In genomic region chr17:44004077-44004760, GRCh38 we compare ENCODE assay signal across 9 cellular contexts. TPM values are rescaled to one million over a fixed set of nuclear protein-coding genes. Genes with fewer than 3 reads are reported as not detected.
DNase-seq lines count a peak whose midpoint lies in the region; ATAC-seq and TF ChIP-seq lines count a peak whose summit lies in the region.
"Had no signal": no experiment of that assay in that cellular context is flagged by ENCODE, and none has a peak within 500 bp of the region (broad histone marks: within the 10 kb centered on the region; RNA-seq: fewer than 3 reads in every experiment).

Gene NAGS (plus strand): TSS chr17:44004622. CDS start chr17:44004664, 42 bp downstream.

- H3K27ac ChIP-seq in suprapubic skin = no peak within 1 kb of the TSS
- H3K27ac ChIP-seq: KMS-11 had no signal

- no peak for DNase-seq in activated T-cell treated with anti-CD3 and anti-CD28 coated beads, Interleukin-2, amount 50 U/mL, for 4 hours
- no peak for DNase-seq in activated T-cell treated with anti-CD3 and anti-CD28 coated beads for 4 hours
- DNase-seq in amniotic epithelial cell (ENCODE audit: low read depth) = peak; percentile 20
- peak; percentile 27 for DNase-seq in kidney tubule cell (ENCODE audit: low spot score)
- DNase-seq in suprapubic skin (ENCODE audit: low spot score in 2 of 2) = peak in 1 of 2 donors; percentile 72
- DNase-seq in RPMI8226 = no peak

- peak within 1 kb of the TSS; percentile 57 for H3K4me3 ChIP-seq in suprapubic skin

- H3K27me3 ChIP-seq in suprapubic skin = peaks cover 22% of the 10 kb centered on the region

- no peak for TF ChIP-seq POLR2A in suprapubic skin (IDR thresholded peaks at IDR 0.05)

- 39% methylated on average over 10 of the region's 25 CpGs for WGBS in suprapubic skin

- peaks cover 2% of the 10 kb centered on the region for H3K27me3 Mint-ChIP-seq in activated T-cell treated with anti-CD3 and anti-CD28 coated beads, Interleukin-2, amount 50 U/mL, for 4 hours (ENCODE audit: low read depth)

- no peaks in the 10 kb centered on the region for H3K36me3 ChIP-seq in suprapubic skin

- H3K4me1 Mint-ChIP-seq in activated T-cell treated with anti-CD3 and anti-CD28 coated beads, Interleukin-2, amount 50 U/mL, for 4 hours (ENCODE audit: low read depth) = peaks cover 23% of the 10 kb centered on the region

- no peak for TF ChIP-seq CTCF in suprapubic skin (IDR thresholded peaks at IDR 0.05)

- TF ChIP-seq EP300 in suprapubic skin (IDR thresholded peaks at IDR 0.05) = no peak

- H3K9me3 ChIP-seq in suprapubic skin = no peaks in the 10 kb centered on the region

- peaks cover 41% of the 10 kb centered on the region for H3K4me1 ChIP-seq in suprapubic skin

- no peaks in the 10 kb centered on the region for H3K9me3 Mint-ChIP-seq in activated T-cell treated with anti-CD3 and anti-CD28 coated beads, Interleukin-2, amount 50 U/mL, for 4 hours

- H3K36me3 Mint-ChIP-seq in activated T-cell treated with anti-CD3 and anti-CD28 coated beads, Interleukin-2, amount 50 U/mL, for 4 hours (ENCODE audit: insufficient read depth) = no peaks in the 10 kb centered on the region

- H3K4me3 Mint-ChIP-seq in activated T-cell treated with anti-CD3 and anti-CD28 coated beads, Interleukin-2, amount 50 U/mL, for 4 hours = peak within 1 kb of the TSS; percentile 24

- no peak for ATAC-seq in activated T-cell treated with anti-CD3 and anti-CD28 coated beads, Interleukin-2, amount 50 U/mL, for 4 hours
- no peak for ATAC-seq in GM18520 (IDR thresholded peaks at IDR 0.05; ENCODE audit: unreplicated experiment)
- ATAC-seq in HG03378 (IDR thresholded peaks at IDR 0.05; ENCODE audit: unreplicated experiment) = no peak

RNA-seq across cellular contexts. Expression of gene NAGS, which starts in this region (rescaled TPM):
- under 1 TPM; 0.25 to 0.52 (median 0.45) TPM for total RNA-seq in activated T-cell treated with anti-CD3 and anti-CD28 coated beads, Interleukin-2, amount 50 U/mL, for 4 hours
- 1 to 10 TPM in 2 of 4 donors, under 1 TPM in 2; 0.73 to 1.9 (median 0.99) TPM for total RNA-seq in suprapubic skin

Comparison
In these comparisons a context has a peak if more than half of its experiments do, and no peak if none do; other contexts are left out.
1. DNase-seq: peak in amniotic epithelial cell (single experiment) and kidney tubule cell (single experiment); none in activated T-cell treated with anti-CD3 and anti-CD28 coated beads, Interleukin-2, amount 50 U/mL, for 4 hours (single experiment), activated T-cell treated with anti-CD3 and anti-CD28 coated beads for 4 hours (single experiment) and RPMI8226 (single experiment).